In genomic region chr14:23008836-23009235, GRCh38 we compare ENCODE assay signal across 11 cellular contexts. TPM values are rescaled to one million over a fixed set of nuclear protein-coding genes. Genes with fewer than 3 reads are reported as not detected.
A peak's percentile ranks its signal among the peaks of the same experiment; 100 is the strongest.
DNase-seq lines count a peak whose midpoint lies in the region; ATAC-seq and TF ChIP-seq lines count a peak whose summit lies in the region.
"Had no signal": no experiment of that assay in that cellular context is flagged by ENCODE, and none has a peak within 500 bp of the region (broad histone marks: within the 10 kb centered on the region; RNA-seq: fewer than 3 reads in every experiment).

No MANE protein-coding gene starts in this region.

- no peak for TF ChIP-seq CTCF in astrocyte of the spinal cord (IDR thresholded peaks at IDR 0.05; ENCODE audit: low read depth, low read length)
- no peak for TF ChIP-seq CTCF in type B pancreatic cell (conservative IDR thresholded peaks at IDR 0.05)
- TF ChIP-seq CTCF in lower leg skin (IDR thresholded peaks at IDR 0.05): no peak

- H3K27ac Mint-ChIP-seq in activated naive CD4-positive, alpha-beta T cell treated with anti-CD3 and anti-CD28 coated beads for 36 hours: peak overlapping the region; percentile 98
- H3K27ac Mint-ChIP-seq in type B pancreatic cell: peak overlapping the region; percentile 52

- TF ChIP-seq POLR2A in lower leg skin (IDR thresholded peaks at IDR 0.05): no peak

- H3K4me1 ChIP-seq in right cardiac atrium (ENCODE audit: control insufficient read depth, insufficient read depth, low read length): no peaks in the 10 kb centered on the region

- H3K27me3 Mint-ChIP-seq in activated naive CD4-positive, alpha-beta T cell treated with anti-CD3 and anti-CD28 coated beads for 36 hours (ENCODE audit: low read depth): no peaks in the 10 kb centered on the region
- no peaks in the 10 kb centered on the region for H3K27me3 Mint-ChIP-seq in type B pancreatic cell

- no peaks in the 10 kb centered on the region for H3K27me3 ChIP-seq in right cardiac atrium (ENCODE audit: control insufficient read depth, insufficient read depth)

- peaks cover 4% of the 10 kb centered on the region for H3K36me3 Mint-ChIP-seq in activated naive CD4-positive, alpha-beta T cell treated with anti-CD3 and anti-CD28 coated beads for 36 hours (ENCODE audit: low read depth)
- H3K36me3 Mint-ChIP-seq in type B pancreatic cell: no peaks in the 10 kb centered on the region

- peaks cover 36% of the 10 kb centered on the region for H3K4me1 Mint-ChIP-seq in activated naive CD4-positive, alpha-beta T cell treated with anti-CD3 and anti-CD28 coated beads for 36 hours (ENCODE audit: low read depth)
- H3K4me1 Mint-ChIP-seq in type B pancreatic cell (ENCODE audit: unreplicated experiment): peaks cover 29% of the 10 kb centered on the region

- CTCF ChIA-PET in activated naive CD4-positive, alpha-beta T cell treated with anti-CD3 and anti-CD28 coated beads for 36 hours (lab: Charles Lee): interaction anchor here (0.6 to 4.0 kb wide), 5 partner anchors 14 to 84 kb away, joined by 3 to 40 read pairs (median 4); no protein-coding TSS in a partner anchor

- H3K4me3 ChIP-seq in astrocyte of the spinal cord (ENCODE audit: low read depth, low read length) (no peak overlapping the region), right cardiac atrium (ENCODE audit: low read length) (no peak overlapping the region), lower leg skin (ENCODE audit: low read depth, poor library complexity, severe bottlenecking) (no peak overlapping the region)

- H3K9me3 ChIP-seq in right cardiac atrium (ENCODE audit: control insufficient read depth, low read length): no peaks in the 10 kb centered on the region

- H3K9me3 Mint-ChIP-seq in activated naive CD4-positive, alpha-beta T cell treated with anti-CD3 and anti-CD28 coated beads for 36 hours: no peaks in the 10 kb centered on the region
- H3K9me3 Mint-ChIP-seq in type B pancreatic cell: no peaks in the 10 kb centered on the region

- ATAC-seq in right cardiac atrium (no peak), HG03432 (IDR thresholded peaks at IDR 0.05; ENCODE audit: unreplicated experiment) (no peak)

- in situ Hi-C loops in astrocyte of the spinal cord (cut with HindIII; ENCODE audit: low sequenced_read_pairs): no loop called here

- DNase-seq in activated naive CD4-positive, alpha-beta T cell treated with anti-CD3 and anti-CD28 coated beads for 36 hours: no peak
- DNase-seq in activated naive CD4-positive, alpha-beta T cell treated with Interleukin-2 at 50 U/mL for 16 hours: no peak
- peak; percentile 53 for DNase-seq in NCI-H2196 (lab: John Stamatoyannopoulos, UW; ENCODE audit: unreplicated experiment)
- DNase-seq in astrocyte of the spinal cord (ENCODE audit: low read depth, low spot score): peak; percentile 32
- no peak for DNase-seq in type B pancreatic cell (ENCODE audit: extremely low spot score, unreplicated experiment)
- no peak for DNase-seq in right cardiac atrium
- DNase-seq in lower leg skin (ENCODE audit: low spot score in 2 of 2): no peak
- DNase-seq: anterior cingulate cortex had no signal

- H3K4me3 Mint-ChIP-seq in activated naive CD4-positive, alpha-beta T cell treated with anti-CD3 and anti-CD28 coated beads for 36 hours: peak overlapping the region; percentile 97
- peak overlapping the region; percentile 60 for H3K4me3 Mint-ChIP-seq in type B pancreatic cell

- 36% methylated on average over 3 of the region's 3 CpGs for WGBS in right cardiac atrium
- 24 to 25% methylated on average over 3 of the region's 3 CpGs for WGBS in lower leg skin, 2 donors

- intact Hi-C loops in activated naive CD4-positive, alpha-beta T cell treated with anti-CD3 and anti-CD28 coated beads for 36 hours (cut with micrococcal nuclease): loop anchor here (5.0 to 10.0 kb wide), 2 partner anchors 1106 to 1742 kb away; partner anchors contain the start of genes DCAF11, HNRNPC and NRL
- intact Hi-C loops in right cardiac atrium (cut with DNase I): no loop called here
- intact Hi-C loops in lower leg skin (cut with DNase I; ENCODE audit: low total_unique reads): no loop called here

- H3K27ac ChIP-seq in right cardiac atrium (ENCODE audit: low read length): no peak overlapping the region

RNA-seq across cellular contexts. Expression of gene C14orf93, which starts 1.1 kb away (rescaled TPM):
- 1 to 10 TPM; 8.3 to 9.3 TPM for total RNA-seq in activated naive CD4-positive, alpha-beta T cell treated with anti-CD3 and anti-CD28 coated beads for 36 hours
- total RNA-seq in type B pancreatic cell (ENCODE audit: low replicate concordance) (10.2 and 12.6 TPM in 2 replicates), right cardiac atrium (10 to 100 TPM in 1 of 4 donors, 1 to 10 TPM in 3; 5.8 to 11.4 (median 6.7) TPM), lower leg skin (10 to 100 TPM; 16.9 to 29.6 (median 23.2) TPM)
- polyA plus RNA-seq in right cardiac atrium: 4.1 TPM

RNA-seq across cellular contexts. Expression of gene PSMB5, which starts 25.9 kb away (rescaled TPM):
- 100 to 1,000 TPM; 120 to 125 TPM for total RNA-seq in activated naive CD4-positive, alpha-beta T cell treated with anti-CD3 and anti-CD28 coated beads for 36 hours
- total RNA-seq in type B pancreatic cell (ENCODE audit: low replicate concordance) (153 and 177 TPM in 2 replicates), right cardiac atrium (100 to 1,000 TPM; 108 to 126 (median 112) TPM), lower leg skin (100 to 1,000 TPM in 2 of 4 donors, 10 to 100 TPM in 2; 70.6 to 148 (median 116) TPM)
- polyA plus RNA-seq in right cardiac atrium: 140 TPM

RNA-seq across cellular contexts. Expression of gene AJUBA, which starts 26.5 kb away (rescaled TPM):
- total RNA-seq in activated naive CD4-positive, alpha-beta T cell treated with anti-CD3 and anti-CD28 coated beads for 36 hours: 1 to 10 TPM; 2.1 to 2.8 TPM
- 42.8 and 56.1 TPM in 2 replicates for total RNA-seq in type B pancreatic cell (ENCODE audit: low replicate concordance)
- total RNA-seq in right cardiac atrium: 1 to 10 TPM; 5.7 to 6.9 (median 6.6) TPM
- 4.8 TPM for polyA plus RNA-seq in right cardiac atrium
- total RNA-seq in lower leg skin: 10 to 100 TPM; 66.2 to 98.4 (median 74.8) TPM

RNA-seq across cellular contexts. Expression of gene PSMB11, which starts 33.2 kb away (rescaled TPM):
- total RNA-seq in activated naive CD4-positive, alpha-beta T cell treated with anti-CD3 and anti-CD28 coated beads for 36 hours: not detected
- total RNA-seq in type B pancreatic cell (ENCODE audit: low replicate concordance): not detected in 2 replicates
- not detected for total RNA-seq in right cardiac atrium
- not detected for polyA plus RNA-seq in right cardiac atrium
- not detected for total RNA-seq in lower leg skin
- total RNA-seq: Daoy, kidney epithelial cell had no signal

RNA-seq across cellular contexts. Expression of gene CDH24, which starts 48.5 kb away (rescaled TPM):
- 1 to 10 TPM; 1.3 to 1.4 TPM for total RNA-seq in activated naive CD4-positive, alpha-beta T cell treated with anti-CD3 and anti-CD28 coated beads for 36 hours
- 7.9 and 20.4 TPM in 2 replicates for total RNA-seq in type B pancreatic cell (ENCODE audit: low replicate concordance)
- total RNA-seq in right cardiac atrium: 1 to 10 TPM in 3 of 4 donors, under 1 TPM in 1; 0.95 to 2.3 (median 2.2) TPM
- 2.5 TPM for polyA plus RNA-seq in right cardiac atrium
- total RNA-seq in lower leg skin: 1 to 10 TPM; 3.0 to 4.9 (median 3.9) TPM

Comparison
In these comparisons a context has a peak if more than half of its experiments do, and no peak if none do; other contexts are left out.
1. DNase-seq: peak in NCI-H2196 (single experiment) and astrocyte of the spinal cord (single experiment); none in activated naive CD4-positive, alpha-beta T cell treated with anti-CD3 and anti-CD28 coated beads for 36 hours (single experiment), activated naive CD4-positive, alpha-beta T cell treated with Interleukin-2 at 50 U/mL for 16 hours (single experiment), type B pancreatic cell (single experiment), right cardiac atrium (0 of 3) and lower leg skin (0 of 2).